In the genomic region with DNA sequence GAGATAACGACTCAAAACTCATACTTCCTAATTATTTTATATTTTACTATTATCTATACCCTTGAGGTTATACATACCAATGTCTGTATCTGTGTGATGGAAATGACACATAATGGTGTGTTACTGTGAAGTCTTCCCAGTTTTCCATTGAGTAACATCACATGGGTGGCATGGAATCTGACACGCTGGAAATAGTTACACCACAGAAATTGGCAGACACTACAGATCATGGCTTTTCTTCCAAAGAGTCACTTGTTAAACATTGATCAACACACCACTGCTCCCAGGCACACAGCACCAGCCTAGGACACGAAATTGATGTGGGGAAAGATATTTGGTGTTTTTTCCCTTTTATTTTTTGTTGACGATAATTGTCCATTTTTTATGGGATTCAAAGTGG, we compare ENCODE assay signal across 25 cellular contexts. TPM values are rescaled to one million over a fixed set of nuclear protein-coding genes. Genes with fewer than 3 reads are reported as not detected.
"Had no signal": no experiment of that assay in that cellular context is flagged by ENCODE, and none has a peak within 500 bp of the region (broad histone marks: within the 10 kb centered on the region; RNA-seq: fewer than 3 reads in every experiment).

No MANE protein-coding gene starts in this region.

- H3K4me2 ChIP-seq: neural progenitor cell had no signal

- H3K36me3 Mint-ChIP-seq: activated naive CD8-positive, alpha-beta T cell; neural progenitor cell had no signal

- H3K9me3 Mint-ChIP-seq: effector memory CD8-positive, alpha-beta T cell; naive thymus-derived CD8-positive, alpha-beta T cell; T-helper 2 cell treated with Interferon-gamma antibody and Interleukin-4, amounts not matched to agents 5 μg/mL and 100 μg/mL, for 36 hours had no signal

- H3K27me3 ChIP-seq: body of pancreas, esophagus muscularis mucosa, neural progenitor cell, suprapubic skin, tibial artery had no signal

- DNase-seq: activated CD4-positive, alpha-beta T cell treated with anti-CD3 and anti-CD28 coated beads for 4 hours; activated CD4-positive, alpha-beta T cell treated with anti-CD3 and anti-CD28 coated beads, Interleukin-2, amount 50 U/mL, for 4 hours; activated CD4-positive, CD25-positive, alpha-beta regulatory T cell; activated effector memory CD4-positive, alpha-beta T cell treated with Interleukin-2 at 50 U/mL for 16 hours; activated naive CD4-positive, alpha-beta T cell treated with Interleukin-2 at 50 U/mL for 16 hours; aorta; body of pancreas; cerebellar nuclear complex; effector memory CD8-positive, alpha-beta T cell; islet precursor cell; left colon; naive thymus-derived CD8-positive, alpha-beta T cell; occipital lobe; posterior cingulate gyrus; right cardiac atrium; spleen; stimulated activated naive CD4-positive, alpha-beta T cell; T-helper 1 cell; tibial artery had no signal

- H3K27ac Mint-ChIP-seq: effector memory CD8-positive, alpha-beta T cell; neural progenitor cell; T-helper 2 cell treated with Interferon-gamma antibody and Interleukin-4, amounts not matched to agents 5 μg/mL and 100 μg/mL, for 36 hours had no signal

- H3K9me3 ChIP-seq: body of pancreas, esophagus muscularis mucosa, spleen, suprapubic skin, tibial artery had no signal

- H3K9ac ChIP-seq: neural progenitor cell had no signal

- H3K36me3 ChIP-seq: esophagus muscularis mucosa, neural progenitor cell, spleen, suprapubic skin, tibial artery had no signal

- H3K4me1 ChIP-seq: body of pancreas, neural progenitor cell had no signal

- H3K27me3 Mint-ChIP-seq: activated naive CD8-positive, alpha-beta T cell; naive thymus-derived CD8-positive, alpha-beta T cell had no signal

- ATAC-seq: body of pancreas; effector memory CD8-positive, alpha-beta T cell; left colon; naive thymus-derived CD8-positive, alpha-beta T cell had no signal

- H3K27ac ChIP-seq: body of pancreas, coronary artery, esophagus muscularis mucosa, neural progenitor cell, spleen, suprapubic skin, tibial artery had no signal

- H3K4me3 ChIP-seq: body of pancreas, coronary artery, esophagus muscularis mucosa, neural progenitor cell, spleen, suprapubic skin, tibial artery had no signal

- H3K4me3 Mint-ChIP-seq: activated naive CD8-positive, alpha-beta T cell; effector memory CD8-positive, alpha-beta T cell; naive thymus-derived CD8-positive, alpha-beta T cell; neural progenitor cell; T-helper 2 cell treated with Interferon-gamma antibody and Interleukin-4, amounts not matched to agents 5 μg/mL and 100 μg/mL, for 36 hours had no signal

RNA-seq across cellular contexts. Expression of a gene that starts 33.0 kb away (rescaled TPM):
- polyA plus RNA-seq: naive thymus-derived CD8-positive, alpha-beta T cell had no signal
